In genomic region chr12:45381351-45381750, GRCh38 we compare ENCODE assay signal across 21 cellular contexts.
"Had no signal": no experiment of that assay in that cellular context is flagged by ENCODE, and none has a peak within 500 bp of the region (broad histone marks: within the 10 kb centered on the region; RNA-seq: fewer than 3 reads in every experiment).

No MANE protein-coding gene starts in this region.

- H3K27ac ChIP-seq: body of pancreas, heart right ventricle, sigmoid colon, spleen, thoracic aorta, upper lobe of left lung had no signal

- H3K4me3 ChIP-seq: body of pancreas, heart right ventricle, sigmoid colon, spleen, thoracic aorta, upper lobe of left lung had no signal

- H3K27me3 ChIP-seq: body of pancreas, heart right ventricle, sigmoid colon, spleen, upper lobe of left lung had no signal

- H3K9me3 ChIP-seq: body of pancreas, heart right ventricle, sigmoid colon, spleen, thoracic aorta, upper lobe of left lung had no signal

- H3K4me1 ChIP-seq: sigmoid colon, spleen, upper lobe of left lung had no signal

- DNase-seq: activated CD4-positive, alpha-beta T cell treated with anti-CD3 and anti-CD28 coated beads, Interleukin-2, amount 10 ng/mL, durations not matched to agents 24 days and 14 days; activated CD4-positive, CD25-positive, alpha-beta regulatory T cell; activated CD8-positive, alpha-beta T cell treated with anti-CD3 and anti-CD28 coated beads for 36 hours; activated naive CD4-positive, alpha-beta T cell treated with Interleukin-2 at 50 U/mL for 16 hours; activated naive CD8-positive, alpha-beta T cell treated with anti-CD3 and anti-CD28 coated beads, Interleukin-2, amount 10 ng/mL, durations not matched to agents 7 days and 5 days; activated T-cell treated with anti-CD3 and anti-CD28 coated beads, Interleukin-2, amount 50 U/mL, for 1 hour; body of pancreas; central memory CD4-positive, alpha-beta T cell; endodermal cell; heart right ventricle; immature natural killer cell; kidney glomerular epithelial cell; sigmoid colon; spleen; stimulated activated naive B cell treated with anti-CD40 and anti-IgM and Interleukin-4, amounts not matched to agents 10 μg/mL and 1 μg/mL and 100 μg/mL, for 72 hours; T-helper 1 cell; T-helper 9 cell; upper lobe of left lung had no signal

- ATAC-seq: activated CD8-positive, alpha-beta T cell treated with anti-CD3 and anti-CD28 coated beads for 36 hours; activated T-helper 17 cell treated with anti-CD3 and anti-CD28 coated beads, Interleukin-2, amount 50 U/mL, for 72 hours; body of pancreas; heart right ventricle; natural killer cell treated with Interleukin-12 subunit alpha and Interleukin-12 subunit beta and Interleukin-15 and Interleukin-18, amount 100 ng/mL, for 72 hours; stimulated activated naive B cell treated with anti-CD40 and anti-IgM and Interleukin-4, amounts not matched to agents 10 μg/mL and 1 μg/mL and 100 μg/mL, for 72 hours had no signal
